In the genomic region with DNA sequence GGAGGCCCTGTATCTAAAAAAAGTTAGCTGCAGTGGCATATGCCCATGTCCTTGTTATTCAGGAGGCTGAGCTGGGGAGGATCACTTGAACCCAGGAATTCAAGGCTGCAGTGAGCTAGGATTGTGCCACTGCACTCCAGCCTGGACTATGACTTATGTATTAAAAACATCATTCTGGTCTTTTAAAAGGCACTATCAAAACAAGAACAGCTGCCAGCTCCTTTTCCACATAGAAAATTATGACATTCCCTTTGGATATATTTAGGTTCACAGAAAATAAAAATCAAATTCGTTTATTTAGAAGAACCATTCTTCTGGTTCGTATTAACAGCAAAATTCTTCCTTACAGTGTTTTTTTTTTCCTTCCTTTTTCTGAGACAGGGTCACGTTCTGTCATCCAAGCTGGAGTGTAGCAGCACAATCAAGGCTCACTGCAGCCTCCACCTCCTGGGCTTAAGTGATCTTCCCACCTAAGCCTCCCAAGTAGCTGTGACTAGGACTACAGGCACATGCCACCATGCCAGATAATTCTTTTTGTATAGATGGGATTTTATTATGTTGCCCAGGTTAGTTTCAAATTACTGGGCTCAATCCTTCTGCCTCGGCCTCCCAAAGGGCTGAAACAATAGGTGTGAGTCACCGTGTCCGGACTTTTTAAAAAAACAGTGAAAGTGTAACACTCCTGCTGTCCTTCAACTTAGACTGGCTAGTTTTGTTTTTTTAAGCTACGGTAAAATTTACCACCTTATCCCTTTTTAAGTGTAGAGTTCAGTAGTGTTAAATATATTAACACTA, we compare ENCODE assay signal across 27 cellular contexts. TPM values are rescaled to one million over a fixed set of nuclear protein-coding genes. Genes with fewer than 3 reads are reported as not detected.
DNase-seq lines count a peak whose midpoint lies in the region; ATAC-seq and TF ChIP-seq lines count a peak whose summit lies in the region.
"Had no signal": no experiment of that assay in that cellular context is flagged by ENCODE, and none has a peak within 500 bp of the region (broad histone marks: within the 10 kb centered on the region; RNA-seq: fewer than 3 reads in every experiment).

No MANE protein-coding gene starts in this region.

- TF ChIP-seq CTCF in mesothelial cell of epicardium (IDR thresholded peaks at IDR 0.05; ENCODE audit: unreplicated experiment) (no peak), gastrocnemius medialis (IDR thresholded peaks at IDR 0.05 in 4 of 5, conservative IDR thresholded peaks at IDR 0.05 in 1 of 5) (no peak)

- H3K9me3 ChIP-seq in gastrocnemius medialis, result no peaks in the 10 kb centered on the region
- H3K9me3 ChIP-seq: spleen, thyroid gland had no signal

- H3K36me3 ChIP-seq in gastrocnemius medialis, result peaks cover 0 to 41% of the 10 kb centered on the region in 2 donors

- H3K4me3 ChIP-seq in gastrocnemius medialis, result no peak overlapping the region
- H3K4me3 ChIP-seq: spleen, thyroid gland had no signal

- H3K27me3 Mint-ChIP-seq in mesothelial cell of epicardium (ENCODE audit: low read depth), result no peaks in the 10 kb centered on the region
- H3K27me3 Mint-ChIP-seq: activated naive CD8-positive, alpha-beta T cell treated with anti-CD3 and anti-CD28 coated beads, Interleukin-2, amount 50 U/mL, for 24 hours had no signal

- intact Hi-C loops in gastrocnemius medialis (cut with DNase I; ENCODE audit: low total_unique reads), result no loop called here

- no peak for ATAC-seq in gastrocnemius medialis
- ATAC-seq: activated naive CD8-positive, alpha-beta T cell treated with anti-CD3 and anti-CD28 coated beads, Interleukin-2, amount 50 U/mL, for 24 hours; Panc1 had no signal

- DNase-seq in A172 (ENCODE audit: low spot score) (peak; percentile 30), M059J (ENCODE audit: low read depth) (peak; percentile 69), dermis microvascular lymphatic vessel endothelial cell (ENCODE audit: low read depth in 2 of 2) (peak; percentile 83 to 95), mesothelial cell of epicardium (ENCODE audit: low spot score in 2 of 2, unreplicated experiment in 2 of 2) (no peak), ureter (ENCODE audit: low spot score) (no peak), NCI-H1417 treated with DMSO at 0.1 percent for 48 hours (lab: John Stamatoyannopoulos, UW) (no peak), gastrocnemius medialis (no peak), substantia nigra (lab: John Stamatoyannopoulos, UW) (no peak)
- DNase-seq: activated CD4-positive, alpha-beta T cell treated with anti-CD3 and anti-CD28 coated beads, Interleukin-2, amount 50 U/mL, for 4 hours; activated gamma-delta T cell; activated naive CD8-positive, alpha-beta T cell treated with anti-CD3 and anti-CD28 coated beads, Interleukin-2, amount 50 U/mL, for 24 hours; COR-L47; cortex of kidney; DMS79 treated with DMSO at 0.1 percent for 48 hours; hippocampal formation; Karpas-422; NCI-H1105; NCI-H446 treated with DMSO at 0.1 percent for 48 hours; nucleus accumbens; retina; spleen; stimulated activated CD4-positive, alpha-beta T cell treated with anti-CD3 and anti-CD28 coated beads, Interleukin-4, amount 100 ng/mL, for 24 hours; stimulated activated naive CD4-positive, alpha-beta T cell treated with Interleukin-2 at 50 U/mL for 16 hours; thyroid gland; WERI-Rb-1 had no signal

- H3K27me3 ChIP-seq in gastrocnemius medialis, result no peaks in the 10 kb centered on the region
- H3K27me3 ChIP-seq: spleen, thyroid gland had no signal

- H3K27ac Mint-ChIP-seq in mesothelial cell of epicardium, result peak overlapping the region; percentile 34
- H3K27ac Mint-ChIP-seq: activated naive CD8-positive, alpha-beta T cell treated with anti-CD3 and anti-CD28 coated beads, Interleukin-2, amount 50 U/mL, for 24 hours; T-helper 2 cell treated with Interferon-gamma antibody and Interleukin-4, amounts not matched to agents 5 μg/mL and 100 μg/mL, for 36 hours had no signal

- H3K27ac ChIP-seq in gastrocnemius medialis (no peak overlapping the region), substantia nigra (ENCODE audit: low read depth, low read length, poor library complexity, severe bottlenecking) (no peak overlapping the region)
- H3K27ac ChIP-seq: spleen, thyroid gland, WERI-Rb-1 had no signal

- peaks cover 4 to 8% of the 10 kb centered on the region in 2 donors for H3K4me1 ChIP-seq in gastrocnemius medialis
- H3K4me1 ChIP-seq: thyroid gland had no signal

- no peaks in the 10 kb centered on the region for H3K4me1 Mint-ChIP-seq in mesothelial cell of epicardium

- no peak overlapping the region for H3K4me3 Mint-ChIP-seq in mesothelial cell of epicardium
- H3K4me3 Mint-ChIP-seq: activated naive CD8-positive, alpha-beta T cell treated with anti-CD3 and anti-CD28 coated beads, Interleukin-2, amount 50 U/mL, for 24 hours; T-helper 2 cell treated with Interferon-gamma antibody and Interleukin-4, amounts not matched to agents 5 μg/mL and 100 μg/mL, for 36 hours had no signal

- peaks cover 45% of the 10 kb centered on the region for H3K36me3 Mint-ChIP-seq in mesothelial cell of epicardium

- no peak for TF ChIP-seq POLR2A in gastrocnemius medialis (IDR thresholded peaks at IDR 0.05)

- in situ Hi-C loops in gastrocnemius medialis (cut with MboI; ENCODE audit: low sequenced_read_pairs in 4 of 4), result loop anchor here in 1 of 4 donors (25.0 kb wide), 1 partner anchor 778 kb away; a partner anchor contains a TSS

- H3K9me3 Mint-ChIP-seq in mesothelial cell of epicardium, result peaks cover 5% of the 10 kb centered on the region
- H3K9me3 Mint-ChIP-seq: activated naive CD8-positive, alpha-beta T cell treated with anti-CD3 and anti-CD28 coated beads, Interleukin-2, amount 50 U/mL, for 24 hours; T-helper 2 cell treated with Interferon-gamma antibody and Interleukin-4, amounts not matched to agents 5 μg/mL and 100 μg/mL, for 36 hours had no signal

RNA-seq across cellular contexts. Expression of a gene that starts 13.9 kb away (rescaled TPM):
- 29.2 and 31.9 TPM in 2 replicates for total RNA-seq in A172 (2014; rRNA removed; shearing (Covaris generic))
- 17.0 and 27.3 TPM in 2 replicates for total RNA-seq in M059J (2014; rRNA removed; shearing (Covaris generic))
- 26.7 and 30.0 TPM in 2 replicates for total RNA-seq in dermis microvascular lymphatic vessel endothelial cell
- total RNA-seq in mesothelial cell of epicardium, result 67.2 to 72.4 TPM (median 67.2 TPM) in 3 replicates
- total RNA-seq in ureter, result 65.5 TPM
- 10 to 100 TPM in 3 of 4 donors, 1 to 10 TPM in 1; 5.8 to 19.0 (median 14.3) TPM for total RNA-seq in gastrocnemius medialis

Comparison
In these comparisons a context has a peak if more than half of its experiments do, and no peak if none do; other contexts are left out.
1. DNase-seq: peak in A172 (single experiment), M059J (single experiment) and dermis microvascular lymphatic vessel endothelial cell (2 of 2); none in mesothelial cell of epicardium (0 of 2), ureter (single experiment), NCI-H1417 treated with DMSO at 0.1 percent for 48 hours (single experiment), gastrocnemius medialis (0 of 2) and substantia nigra (0 of 49).